ENCODE assay signal across 22 cellular contexts in genomic region chr11:131002145-131002544, GRCh38.
"Had no signal": no experiment of that assay in that cellular context is flagged by ENCODE, and none has a peak within 500 bp of the region (broad histone marks: within the 10 kb centered on the region; RNA-seq: fewer than 3 reads in every experiment).

No MANE protein-coding gene starts in this region.

- H3K36me3 ChIP-seq: esophagus squamous epithelium, neutrophil, spleen, tibial nerve, upper lobe of right lung, vagina had no signal

- ATAC-seq: left colon; naive thymus-derived CD4-positive, alpha-beta T cell; psoas muscle; sciatic nerve; stimulated activated memory B cell treated with anti-CD40 and anti-IgM and Interleukin-4, amounts not matched to agents 10 μg/mL and 1 μg/mL and 100 μg/mL, for 72 hours; stimulated activated naive CD8-positive, alpha-beta T cell treated with anti-CD3 and anti-CD28 coated beads, Interleukin-15, amount 100 ng/mL, for 72 hours; upper lobe of right lung had no signal

- H3K27ac Mint-ChIP-seq: immature natural killer cell; naive thymus-derived CD4-positive, alpha-beta T cell; stimulated activated memory B cell treated with anti-CD40 and anti-IgM and Interleukin-4, amounts not matched to agents 10 μg/mL and 1 μg/mL and 100 μg/mL, for 72 hours; stimulated activated naive CD8-positive, alpha-beta T cell treated with anti-CD3 and anti-CD28 coated beads, Interleukin-15, amount 100 ng/mL, for 72 hours had no signal

- H3K36me3 Mint-ChIP-seq: immature natural killer cell; naive thymus-derived CD4-positive, alpha-beta T cell; stimulated activated memory B cell treated with anti-CD40 and anti-IgM and Interleukin-4, amounts not matched to agents 10 μg/mL and 1 μg/mL and 100 μg/mL, for 72 hours had no signal

- H3K9me3 ChIP-seq: esophagus squamous epithelium, neutrophil, psoas muscle, spleen, testis, tibial nerve, upper lobe of right lung, vagina had no signal

- H3K4me3 Mint-ChIP-seq: immature natural killer cell; naive thymus-derived CD4-positive, alpha-beta T cell; stimulated activated memory B cell treated with anti-CD40 and anti-IgM and Interleukin-4, amounts not matched to agents 10 μg/mL and 1 μg/mL and 100 μg/mL, for 72 hours; stimulated activated naive CD8-positive, alpha-beta T cell treated with anti-CD3 and anti-CD28 coated beads, Interleukin-15, amount 100 ng/mL, for 72 hours had no signal

- H3K27ac ChIP-seq: coronary artery, dorsolateral prefrontal cortex, esophagus squamous epithelium, neutrophil, psoas muscle, spleen, testis, tibial nerve, upper lobe of right lung, vagina had no signal

- H3K9me3 Mint-ChIP-seq: stimulated activated memory B cell treated with anti-CD40 and anti-IgM and Interleukin-4, amounts not matched to agents 10 μg/mL and 1 μg/mL and 100 μg/mL, for 72 hours; stimulated activated naive CD8-positive, alpha-beta T cell treated with anti-CD3 and anti-CD28 coated beads, Interleukin-15, amount 100 ng/mL, for 72 hours had no signal

- H3K4me3 ChIP-seq: coronary artery, dorsolateral prefrontal cortex, esophagus squamous epithelium, psoas muscle, spleen, testis, tibial nerve, upper lobe of right lung, vagina had no signal

- H3K27me3 Mint-ChIP-seq: stimulated activated memory B cell treated with anti-CD40 and anti-IgM and Interleukin-4, amounts not matched to agents 10 μg/mL and 1 μg/mL and 100 μg/mL, for 72 hours; stimulated activated naive CD8-positive, alpha-beta T cell treated with anti-CD3 and anti-CD28 coated beads, Interleukin-15, amount 100 ng/mL, for 72 hours had no signal

- H3K27me3 ChIP-seq: dorsolateral prefrontal cortex, esophagus squamous epithelium, neutrophil, spleen, testis, tibial nerve, upper lobe of right lung, vagina had no signal

- DNase-seq: dorsolateral prefrontal cortex; effector CD8-positive, alpha-beta T cell; esophagus squamous epithelium; foreskin fibroblast; immature natural killer cell; kidney; left colon; naive thymus-derived CD4-positive, alpha-beta T cell; psoas muscle; spleen; stimulated activated CD4-positive, alpha-beta T cell treated with anti-CD3 and anti-CD28 coated beads, Interleukin-15, amount 100 ng/mL, for 24 hours; stimulated activated CD4-positive, alpha-beta T cell treated with anti-CD3 and anti-CD28 coated beads, Interleukin-1b, Interleukin-23, amount 100 ng/mL, for 48 hours; stimulated activated CD4-positive, alpha-beta T cell treated with anti-CD3 and anti-CD28 coated beads, Interleukin-4, amount 100 ng/mL, for 24 hours; stimulated activated naive CD8-positive, alpha-beta T cell treated with anti-CD3 and anti-CD28 coated beads, Interleukin-15, amount 100 ng/mL, for 72 hours; testis; upper lobe of right lung had no signal

- H3K4me1 ChIP-seq: psoas muscle, spleen, testis, tibial nerve, upper lobe of right lung had no signal

- H3K4me1 Mint-ChIP-seq: immature natural killer cell; naive thymus-derived CD4-positive, alpha-beta T cell; stimulated activated memory B cell treated with anti-CD40 and anti-IgM and Interleukin-4, amounts not matched to agents 10 μg/mL and 1 μg/mL and 100 μg/mL, for 72 hours; stimulated activated naive CD8-positive, alpha-beta T cell treated with anti-CD3 and anti-CD28 coated beads, Interleukin-15, amount 100 ng/mL, for 72 hours had no signal
